8 cellular contexts compared by ENCODE assay signal in the genomic region with DNA sequence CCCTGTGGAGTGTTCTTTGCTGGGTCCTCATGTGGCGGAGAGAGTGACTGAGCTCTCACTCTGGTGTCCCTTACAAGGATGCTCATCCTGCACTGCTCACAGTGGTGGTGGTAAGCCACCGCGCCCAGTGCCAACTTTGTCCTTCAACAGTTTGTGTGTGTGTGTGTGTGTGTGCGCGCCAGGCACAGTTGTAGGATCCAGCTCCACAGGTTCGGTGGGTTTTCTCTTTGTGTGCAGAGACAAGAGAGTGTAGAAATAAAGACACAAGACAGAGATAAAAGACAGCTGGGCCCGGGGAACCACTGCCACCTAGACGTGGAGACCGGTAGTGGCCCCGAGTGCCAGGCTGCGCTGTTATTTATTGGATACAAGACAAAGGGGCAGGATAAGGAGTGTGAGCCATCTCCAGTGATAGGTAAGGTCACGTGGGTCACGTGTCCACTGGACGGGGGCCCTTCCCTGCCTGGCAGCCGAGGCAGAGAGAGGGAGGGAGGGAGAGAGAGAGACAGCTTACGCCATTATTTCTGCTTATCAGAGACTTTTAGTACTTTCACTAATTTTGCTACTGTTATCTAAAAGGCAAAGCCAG.
DNase-seq lines count a peak whose midpoint lies in the region; TF ChIP-seq lines count a peak whose summit lies in the region.
"Not testable (repeated sequence)": the region's sequence is repeated elsewhere in the genome, so short reads cannot be mapped to it uniquely, and the experiment has no call there.

No MANE protein-coding gene starts in this region.

- peaks cover 52% of the 10 kb centered on the region for H3K4me1 ChIP-seq in BLaER1
- not testable (repeated sequence) for H3K4me1 ChIP-seq in HEK293 (ENCODE audit: control insufficient read depth, insufficient read depth, low read length)

- H4K20me1 ChIP-seq in BLaER1: not testable (repeated sequence)

- peaks cover 17% of the 10 kb centered on the region for H3K4me1 Mint-ChIP-seq in activated naive CD4-positive, alpha-beta T cell treated with anti-CD3 and anti-CD28 coated beads, Interleukin-2, amount 10 ng/mL, durations not matched to agents 7 days and 5 days

- H3K9me3 ChIP-seq in BLaER1; HEK293 (ENCODE audit: control insufficient read depth, insufficient read depth, low read depth, low read length): not testable (repeated sequence)

- H3K27ac Mint-ChIP-seq in activated naive CD4-positive, alpha-beta T cell treated with anti-CD3 and anti-CD28 coated beads, Interleukin-2, amount 10 ng/mL, durations not matched to agents 7 days and 5 days: peak overlapping the region; percentile 85

- H3K4me3 ChIP-seq in BLaER1; HEK293 (ENCODE audit: low read depth, low read length); fibroblast of pulmonary artery (replicated peaks; ENCODE audit: low read depth, low read length): not testable (repeated sequence)

- H3K9ac ChIP-seq in BLaER1: peak overlapping the region; percentile 41; the same call in 1 of the 2 replicates

- H3K4me2 ChIP-seq in BLaER1: peak overlapping the region; percentile 77

- CTCF ChIA-PET in HEK293 (lab: Yijun Ruan, JAX): interaction anchor here (0.6 to 1.6 kb wide), 9 partner anchors 11 to 395 kb away, joined by 3 to 9 read pairs (median 4); no protein-coding TSS in a partner anchor
- CTCF ChIA-PET in activated naive CD4-positive, alpha-beta T cell treated with anti-CD3 and anti-CD28 coated beads, Interleukin-2, amount 10 ng/mL, durations not matched to agents 7 days and 5 days (lab: Charles Lee): interaction anchor here (0.6 to 2.2 kb wide), 11 partner anchors 10 to 133 kb away, joined by 3 to 8 read pairs (median 4); partner anchors contain the start of genes AURKAIP1 and CCNL2

- not testable (repeated sequence) for H3K27me3 Mint-ChIP-seq in activated naive CD4-positive, alpha-beta T cell treated with anti-CD3 and anti-CD28 coated beads, Interleukin-2, amount 10 ng/mL, durations not matched to agents 7 days and 5 days

- H3K27me3 ChIP-seq in BLaER1: not testable (repeated sequence)

- H3K27ac ChIP-seq in BLaER1: peak overlapping the region; percentile 71
- H3K27ac ChIP-seq in HEK293 (ENCODE audit: extremely low read depth, low read depth, low read length): not testable (repeated sequence)

- peak overlapping the region; percentile 47 for H3K4me3 Mint-ChIP-seq in activated naive CD4-positive, alpha-beta T cell treated with anti-CD3 and anti-CD28 coated beads, Interleukin-2, amount 10 ng/mL, durations not matched to agents 7 days and 5 days

- H3K36me3 ChIP-seq in BLaER1; HEK293 (ENCODE audit: control insufficient read depth in 2 of 2, insufficient read depth in 1 of 2, low read length in 2 of 2): not testable (repeated sequence)

- DNase-seq in NCI-H2196 treated with DMSO at 0.1 percent for 48 hours (lab: John Stamatoyannopoulos, UW; ENCODE audit: unreplicated experiment): peak; percentile 72
- peak; percentile 56 for DNase-seq in T-helper 9 cell
- DNase-seq in activated naive CD4-positive, alpha-beta T cell treated with anti-CD3 and anti-CD28 coated beads, Interleukin-2, amount 10 ng/mL, durations not matched to agents 7 days and 5 days: peak; percentile 88
- DNase-seq in fibroblast of pulmonary artery (ENCODE audit: low read depth): peak; percentile 70
- peak; percentile 45 for DNase-seq in midbrain (lab: John Stamatoyannopoulos, UW)
- peak; percentile 70 to 75 for DNase-seq in stimulated activated CD4-positive, alpha-beta T cell treated with anti-CD3 and anti-CD28 coated beads, Interleukin-4, amount 100 ng/mL, for 48 hours (ENCODE audit: low read depth in 2 of 2)

- H3K36me3 Mint-ChIP-seq in activated naive CD4-positive, alpha-beta T cell treated with anti-CD3 and anti-CD28 coated beads, Interleukin-2, amount 10 ng/mL, durations not matched to agents 7 days and 5 days: not testable (repeated sequence)

- H3K9me3 Mint-ChIP-seq in activated naive CD4-positive, alpha-beta T cell treated with anti-CD3 and anti-CD28 coated beads, Interleukin-2, amount 10 ng/mL, durations not matched to agents 7 days and 5 days: not testable (repeated sequence)

- POLR2A ChIA-PET in HEK293 (lab: Yijun Ruan, JAX): interaction anchor here (0.8 to 1.7 kb wide), 4 partner anchors 104 to 170 kb away, joined by 3 to 7 read pairs (median 4); partner anchors contain the start of gene CCNL2

- TF ChIP-seq CTCF in HEK293 (tag by site-specific recombination; IDR thresholded peaks at IDR 0.05): peak; percentile 94
- peak; percentile 50 for TF ChIP-seq CTCF in fibroblast of pulmonary artery (IDR thresholded peaks at IDR 0.05; ENCODE audit: low read length, missing control alignments)

TF ChIP-seq in HEK293, 187 proteins besides CTCF, POLR2A, EP300 and RAD21 (continues in another document):
- TF ChIP-seq ZNF561 (tag by site-specific recombination; IDR thresholded peaks at IDR 0.05; ENCODE audit: borderline replicate concordance): 0 out of 2 replicates have a peak, but pooled peaks have one; percentile 30
- TF ChIP-seq ZSCAN4 (tag by site-specific recombination; IDR thresholded peaks at IDR 0.05): peak; percentile 87
- TF ChIP-seq, protein P1, sequence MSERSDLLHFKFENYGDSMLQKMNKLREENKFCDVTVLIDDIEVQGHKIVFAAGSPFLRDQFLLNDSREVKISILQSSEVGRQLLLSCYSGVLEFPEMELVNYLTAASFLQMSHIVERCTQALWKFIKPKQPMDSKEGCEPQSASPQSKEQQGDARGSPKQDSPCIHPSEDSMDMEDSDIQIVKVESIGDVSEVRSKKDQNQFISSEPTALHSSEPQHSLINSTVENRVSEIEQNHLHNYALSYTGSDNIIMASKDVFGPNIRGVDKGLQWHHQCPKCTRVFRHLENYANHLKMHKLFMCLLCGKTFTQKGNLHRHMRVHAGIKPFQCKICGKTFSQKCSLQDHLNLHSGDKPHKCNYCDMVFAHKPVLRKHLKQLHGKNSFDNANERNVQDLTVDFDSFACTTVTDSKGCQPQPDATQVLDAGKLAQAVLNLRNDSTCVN (tag by site-specific recombination; optimal IDR thresholded peaks at IDR 0.05): peak; percentile 20
- peak; percentile 55; the same call in 1 of the 2 replicates for TF ChIP-seq ZNF629 (tag by site-specific recombination; IDR thresholded peaks at IDR 0.05)
- TF ChIP-seq ZNF654 (tag by site-specific recombination; IDR thresholded peaks at IDR 0.05; ENCODE audit: low read depth): peak; percentile 45
- TF ChIP-seq SP3 (tag by site-specific recombination; IDR thresholded peaks at IDR 0.05): peak; percentile 23; the same call in 1 of the 2 replicates
- peak; percentile 39; the same call in 1 of the 2 replicates for TF ChIP-seq HIC1 (tag by site-specific recombination; IDR thresholded peaks at IDR 0.05)
- TF ChIP-seq KLF17 (tag by site-specific recombination; IDR thresholded peaks at IDR 0.05): 0 out of 2 replicates have a peak, but pooled peaks have one; percentile 68
- 0 out of 2 replicates have a peak, but pooled peaks have one; percentile 37 for TF ChIP-seq ZNF391 (tag by site-specific recombination; IDR thresholded peaks at IDR 0.05; ENCODE audit: borderline replicate concordance, low read depth)
- peak; percentile 60 for TF ChIP-seq FEZF1 (tag by site-specific recombination; IDR thresholded peaks at IDR 0.05)
- TF ChIP-seq ZNF341 (tag by site-specific recombination; IDR thresholded peaks at IDR 0.05; ENCODE audit: low read depth): peak; percentile 38; the same call in 1 of the 2 replicates
- peak; percentile 64; the same call in 1 of the 2 replicates for TF ChIP-seq ZNF501 (tag by site-specific recombination; IDR thresholded peaks at IDR 0.05)
- TF ChIP-seq ZXDB (tag by site-specific recombination; IDR thresholded peaks at IDR 0.05): peak; percentile 65; the same call in 1 of the 2 replicates
- TF ChIP-seq ZNF324 (tag by site-specific recombination; IDR thresholded peaks at IDR 0.05): 0 out of 2 replicates have a peak, but pooled peaks have one; percentile 55
- TF ChIP-seq ZFP69B (tag by site-specific recombination; IDR thresholded peaks at IDR 0.05): peak; percentile 35; the same call in 1 of the 2 replicates
- TF ChIP-seq ZNF2 (tag by site-specific recombination; IDR thresholded peaks at IDR 0.05): peak; percentile 48; the same call in 1 of the 2 replicates
